11 cellular contexts compared by ENCODE assay signal in the genomic region with DNA sequence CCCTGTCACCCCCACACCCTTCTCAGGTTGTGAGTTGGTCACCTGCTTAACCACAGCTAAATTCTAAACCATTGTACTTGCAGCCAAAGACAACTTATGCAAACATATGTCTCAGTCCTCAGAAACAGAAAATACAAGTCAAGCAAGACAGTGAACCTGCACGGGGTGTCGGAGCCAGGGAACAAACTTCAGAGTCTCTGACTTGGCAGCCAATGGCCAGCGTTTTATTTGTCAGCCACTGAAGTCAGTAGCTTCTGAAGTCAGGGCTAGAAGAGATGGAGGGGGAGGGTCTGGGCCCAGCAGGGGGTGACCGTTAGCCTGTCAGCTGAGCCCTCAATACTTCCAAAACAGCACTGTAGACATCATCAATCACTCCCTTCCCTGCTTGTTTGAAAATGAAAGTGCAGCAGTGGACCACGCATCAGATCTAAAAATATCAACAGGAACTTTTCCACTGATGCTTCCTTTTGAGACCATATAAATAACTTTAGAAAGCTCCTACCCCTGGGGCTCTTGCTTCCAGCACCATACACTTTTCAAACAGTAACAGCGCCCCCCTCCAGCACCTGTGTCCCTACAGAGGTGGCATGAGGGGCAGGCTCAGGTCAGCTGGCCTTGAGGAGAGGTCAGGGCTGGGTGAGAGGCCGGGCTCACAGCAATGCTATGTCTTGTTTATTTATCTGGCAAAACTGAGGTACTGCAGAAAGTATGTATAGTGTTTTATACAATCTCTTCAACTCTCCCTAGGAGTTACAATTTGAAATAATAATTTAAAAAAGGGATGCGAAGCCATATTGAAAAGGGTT.
DNase-seq lines count a peak whose midpoint lies in the region; ATAC-seq, FAIRE-seq and TF ChIP-seq lines count a peak whose summit lies in the region.
"Had no signal": no experiment of that assay in that cellular context is flagged by ENCODE, and none has a peak within 500 bp of the region (broad histone marks: within the 10 kb centered on the region; RNA-seq: fewer than 3 reads in every experiment).

No MANE protein-coding gene starts in this region.

- peaks cover 36 to 59% (median 53%) of the 10 kb centered on the region in 10 experiments for H3K4me1 ChIP-seq in BLaER1 treated with 17β-estradiol and CSF1 and Interleukin-3, amounts not matched to agents 10 nM and 100 nM
- no peaks in the 10 kb centered on the region for H3K4me1 ChIP-seq in IMR-90 (ENCODE audit: control insufficient read depth, insufficient read depth, low read length)
- peaks cover 2% of the 10 kb centered on the region for H3K4me1 ChIP-seq in endodermal cell (ENCODE audit: control insufficient read depth, insufficient read depth, low read length)

- no peaks in the 10 kb centered on the region for H3K79me1 ChIP-seq in IMR-90 (ENCODE audit: low read depth in 1 of 2, low read length in 2 of 2)

- H4K20me1 ChIP-seq in BLaER1 treated with 17β-estradiol and CSF1 and Interleukin-3, amounts not matched to agents 10 nM and 100 nM = no peaks in the 10 kb centered on the region
- no peaks in the 10 kb centered on the region for H4K20me1 ChIP-seq in IMR-90 (ENCODE audit: insufficient read depth, low read length)

- H3K27me3 Mint-ChIP-seq in endodermal cell (ENCODE audit: insufficient read depth) = no peaks in the 10 kb centered on the region

- 13% methylated on average over 3 of the region's 8 CpGs; no CpG with 5 or more reads in 1 of the 2 experiments for WGBS in IMR-90 (ENCODE audit: extremely low coverage in 2 of 2, insufficient read length in 1 of 2), 2 experiments
- WGBS in endodermal cell (ENCODE audit: insufficient coverage in 1 of 2, insufficient read length in 1 of 2), 2 experiments = 64 to 82% methylated on average over 3 to 8 of the region's 8 CpGs

- POLR2A ChIA-PET in IMR-90 (lab: Charles Lee; ENCODE audit: unreplicated experiment) = no interaction called here

- peaks cover under 1% of the 10 kb centered on the region for H3K9me3 Mint-ChIP-seq in endodermal cell

- no TSS peak for BruUV-seq in IMR-90 (replicated peaks; lab: Mats Ljungman, UMichigan)

- H2AK5ac ChIP-seq in IMR-90 (ENCODE audit: low read depth, low read length) = no peak overlapping the region

- H2BK120ac ChIP-seq in IMR-90 (ENCODE audit: low read depth, low read length) = no peak overlapping the region

- peaks cover under 1 to 27% (median 18%) of the 10 kb centered on the region in 11 experiments; a peak in 18 of 22 replicates for H3K9me3 ChIP-seq in BLaER1 treated with 17β-estradiol and CSF1 and Interleukin-3, amounts not matched to agents 10 nM and 100 nM (replicated peaks in 1 of 11)
- H3K9me3 ChIP-seq in IMR-90 (ENCODE audit: control insufficient read depth, insufficient read depth, low read length) (no peaks in the 10 kb centered on the region; the same call in 1 of the 2 replicates), endodermal cell (ENCODE audit: control insufficient read depth, low read length) (no peaks in the 10 kb centered on the region)

- TF ChIP-seq POLR2A in IMR-90 (IDR thresholded peaks at IDR 0.05; ENCODE audit: low read depth, low read length) = no peak

- no peak overlapping the region for H3K18ac ChIP-seq in IMR-90 (ENCODE audit: low read depth, low read length)

- H3K9ac ChIP-seq in BLaER1 treated with 17β-estradiol and CSF1 and Interleukin-3, amounts not matched to agents 10 nM and 100 nM = peak overlapping the region in 9 of 11 experiments; percentile 18 to 60 (median 45); a peak in 14 of 22 replicates
- H3K9ac ChIP-seq in IMR-90 (ENCODE audit: low read depth, low read length) = no peak overlapping the region
- no peak overlapping the region for H3K9ac ChIP-seq in endodermal cell (ENCODE audit: extremely low read depth, low read length, poor library complexity, severe bottlenecking)

- in situ Hi-C loops in IMR-90 (cut with MboI; ENCODE audit: low sequenced_read_pairs) = no loop called here

- no peak overlapping the region for H3K56ac ChIP-seq in IMR-90 (ENCODE audit: extremely low read depth, insufficient read depth, low read length)

- H3K27ac Mint-ChIP-seq in endodermal cell = no peak overlapping the region

- TF ChIP-seq RAD21 in IMR-90 (IDR thresholded peaks at IDR 0.05; ENCODE audit: low read length) = no peak

- peak overlapping the region in 8 of 11 experiments; percentile 44 to 65 (median 57); a peak in 16 of 22 replicates for H3K27ac ChIP-seq in BLaER1 treated with 17β-estradiol and CSF1 and Interleukin-3, amounts not matched to agents 10 nM and 100 nM
- H3K27ac ChIP-seq in IMR-90 (ENCODE audit: insufficient read depth, low read length) (no peak overlapping the region), endodermal cell (ENCODE audit: low read depth, low read length) (peak overlapping the region; percentile 8)
- H3K27ac ChIP-seq: skin epidermis had no signal

- peak overlapping the region in 9 of 10 experiments; percentile 4 to 51 (median 40); a peak in 11 of 20 replicates for H3K4me3 ChIP-seq in BLaER1 treated with 17β-estradiol and CSF1 and Interleukin-3, amounts not matched to agents 10 nM and 100 nM
- H3K4me3 ChIP-seq in IMR-90 (ENCODE audit: insufficient read depth, low read depth, low read length) = 0 out of 2 replicates have a peak overlapping the region, but pooled peaks have one; percentile 22
- no peak overlapping the region for H3K4me3 ChIP-seq in endodermal cell (ENCODE audit: low read length)
- H3K4me3 ChIP-seq: skin epidermis had no signal

- no peak overlapping the region for H2BK20ac ChIP-seq in IMR-90 (ENCODE audit: low read depth, low read length)

- no peaks in the 10 kb centered on the region for H3K27me3 ChIP-seq in BLaER1 treated with 17β-estradiol and CSF1 and Interleukin-3, amounts not matched to agents 10 nM and 100 nM
- H3K27me3 ChIP-seq in IMR-90 (ENCODE audit: control insufficient read depth, insufficient read depth, low read length) (no peaks in the 10 kb centered on the region), endodermal cell (ENCODE audit: control insufficient read depth, insufficient read depth, low read length, poor library complexity, severe bottlenecking) (no peaks in the 10 kb centered on the region)

- no peak for FAIRE-seq in HTR-8/SVneo (lab: Jason Lieb, UNC)
- FAIRE-seq: G401.6 had no signal

- H3K23ac ChIP-seq in IMR-90 (ENCODE audit: low read depth, low read length) = no peak overlapping the region

- dilution Hi-C loops in IMR-90 (cut with HindIII; ENCODE audit: low sequenced_read_pairs, unreplicated experiment) = no loop called here

- H4K8ac ChIP-seq in IMR-90 (ENCODE audit: low read depth in 2 of 2, low read length in 2 of 2) = no peak overlapping the region

- no peak overlapping the region for H2AK9ac ChIP-seq in IMR-90 (replicated peaks; ENCODE audit: low read depth, low read length, poor library complexity)

- H2BK5ac ChIP-seq in IMR-90 (ENCODE audit: low read depth, low read length, poor library complexity, severe bottlenecking) = no peak overlapping the region

- no peak overlapping the region for H2AFZ ChIP-seq in IMR-90 (replicated peaks; ENCODE audit: low read length, poor library complexity)

- no peak overlapping the region for H3K14ac ChIP-seq in IMR-90 (replicated peaks; ENCODE audit: low read depth, low read length)

- CTCF ChIA-PET in IMR-90 (lab: Yijun Ruan, JAX) = no interaction called here

- DNase-seq in IMR-90 (peak; percentile 2), endodermal cell (peak; percentile 80), HTR-8/SVneo (ENCODE audit: insufficient read length, low spot score) (no peak), DMS114 treated with DMSO at 0.1 percent for 48 hours (lab: John Stamatoyannopoulos, UW; ENCODE audit: unreplicated experiment) (no peak)
- DNase-seq: Karpas-422 had no signal

- no peaks in the 10 kb centered on the region for H3K9me1 ChIP-seq in IMR-90 (ENCODE audit: insufficient read depth, low read length)

- no peaks in the 10 kb centered on the region for H3K36me3 Mint-ChIP-seq in endodermal cell (ENCODE audit: low read depth)

- peak overlapping the region; percentile 76 to 89 (median 83) for H3K4me2 ChIP-seq in BLaER1 treated with 17β-estradiol and CSF1 and Interleukin-3, amounts not matched to agents 10 nM and 100 nM
- H3K4me2 ChIP-seq in IMR-90 (ENCODE audit: low read depth, low read length) = peak overlapping the region; percentile 27

- TF ChIP-seq CTCF in IMR-90 (conservative IDR thresholded peaks at IDR 0.05; ENCODE audit: low read depth, low read length) (no peak), endodermal cell (conservative IDR thresholded peaks at IDR 0.05) (peak; percentile 51)

- no peak overlapping the region for H2BK15ac ChIP-seq in IMR-90 (ENCODE audit: low read depth, low read length)

- peaks cover 6% of the 10 kb centered on the region for H3K4me1 Mint-ChIP-seq in endodermal cell

- no peak overlapping the region for H3K4me3 Mint-ChIP-seq in endodermal cell

- H3K36me3 ChIP-seq in BLaER1 treated with 17β-estradiol and CSF1 and Interleukin-3, amounts not matched to agents 10 nM and 100 nM = no peaks in the 10 kb centered on the region
- no peaks in the 10 kb centered on the region for H3K36me3 ChIP-seq in IMR-90 (ENCODE audit: control insufficient read depth, insufficient read depth, low read length)
- no peaks in the 10 kb centered on the region for H3K36me3 ChIP-seq in endodermal cell (ENCODE audit: control insufficient read depth, insufficient read depth, low read length)

- ATAC-seq in GM19463 (IDR thresholded peaks at IDR 0.05; ENCODE audit: unreplicated experiment) (peak; percentile 67), IMR-90 (ENCODE audit: low read depth) (peak; percentile 75), HG03097 (IDR thresholded peaks at IDR 0.05; ENCODE audit: low FRiP score, unreplicated experiment) (no peak), GM19023 (IDR thresholded peaks at IDR 0.05; ENCODE audit: unreplicated experiment) (no peak)

- no peak overlapping the region for H4K91ac ChIP-seq in IMR-90 (ENCODE audit: insufficient read depth, low read depth, low read length)

- no peak overlapping the region for H4K5ac ChIP-seq in IMR-90 (ENCODE audit: low read depth, low read length)

- no peak overlapping the region for H3K4ac ChIP-seq in IMR-90 (ENCODE audit: low read depth, low read length)

- intact Hi-C loops in IMR-90 (cut with micrococcal nuclease) = no loop called here

TF ChIP-seq in IMR-90, 13 proteins besides CTCF, POLR2A, EP300 and RAD21 (continues in another document):
- TF ChIP-seq USF2 (IDR thresholded peaks at IDR 0.05; ENCODE audit: low read depth, low read length) = no peak
- TF ChIP-seq RCOR1 (IDR thresholded peaks at IDR 0.05; ENCODE audit: insufficient replicate concordance, low read length) = no peak
- TF ChIP-seq MAFK (IDR thresholded peaks at IDR 0.05; ENCODE audit: low read depth, low read length) = no peak
- TF ChIP-seq CEBPB (IDR thresholded peaks at IDR 0.05; ENCODE audit: low read depth, low read length) = no peak
- TF ChIP-seq NFE2L2 (IDR thresholded peaks at IDR 0.05; ENCODE audit: low read depth, low read length) = no peak
- TF ChIP-seq BHLHE40 (IDR thresholded peaks at IDR 0.05; ENCODE audit: low read depth, low read length) = no peak

Comparison
In these comparisons a context has a peak if more than half of its experiments do, and no peak if none do; other contexts are left out.
1. H3K9ac ChIP-seq: peak in BLaER1 treated with 17β-estradiol and CSF1 and Interleukin-3, amounts not matched to agents 10 nM and 100 nM (9 of 11); none in IMR-90 (single experiment) and endodermal cell (single experiment).
2. ATAC-seq: peak in GM19463 (single experiment) and IMR-90 (single experiment); none in HG03097 (single experiment) and GM19023 (single experiment).
3. DNase-seq: peak in IMR-90 (single experiment) and endodermal cell (single experiment); none in HTR-8/SVneo (single experiment) and DMS114 treated with DMSO at 0.1 percent for 48 hours (single experiment).